ENCODE assay signal across 23 cellular contexts in the genomic region with DNA sequence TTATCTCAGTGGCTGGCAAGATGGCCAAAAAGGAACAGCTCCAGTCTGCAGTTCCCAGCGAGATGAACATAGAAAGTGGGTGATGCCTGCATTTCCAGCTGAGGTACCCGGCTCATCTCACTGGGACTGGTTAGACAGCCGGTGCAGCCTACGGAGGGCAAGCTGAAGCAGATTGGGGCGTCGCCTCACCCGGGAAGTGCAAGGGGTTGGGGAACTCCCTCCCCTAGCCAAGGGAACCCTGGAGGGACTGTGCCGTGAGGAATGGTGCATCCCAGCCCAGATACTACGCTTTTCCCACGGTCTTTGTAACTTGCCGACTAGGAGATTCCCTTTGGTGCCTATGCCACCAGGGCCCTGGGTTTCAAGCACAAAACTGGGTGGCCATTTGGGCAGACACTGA.
"Had no signal": no experiment of that assay in that cellular context is flagged by ENCODE, and none has a peak within 500 bp of the region (broad histone marks: within the 10 kb centered on the region; RNA-seq: fewer than 3 reads in every experiment).

No MANE protein-coding gene starts in this region.

- H3K27me3 Mint-ChIP-seq: activated CD8-positive, alpha-beta T cell treated with anti-CD3 and anti-CD28 coated beads for 36 hours; activated naive CD8-positive, alpha-beta T cell treated with anti-CD3 and anti-CD28 coated beads, Interleukin-2, amount 10 ng/mL, durations not matched to agents 7 days and 5 days had no signal

- DNase-seq: activated CD4-positive, alpha-beta T cell treated with anti-CD3 and anti-CD28 coated beads for 4 hours; activated CD8-positive, alpha-beta memory T cell treated with anti-CD3 and anti-CD28 coated beads, Interleukin-2, amount 50 U/mL, for 48 hours; activated CD8-positive, alpha-beta T cell treated with anti-CD3 and anti-CD28 coated beads for 36 hours; activated naive CD4-positive, alpha-beta T cell treated with anti-CD3 and anti-CD28 coated beads, Interleukin-2, amount 50 U/mL, for 16 hours; activated naive CD8-positive, alpha-beta T cell treated with anti-CD3 and anti-CD28 coated beads, Interleukin-2, amount 10 ng/mL, durations not matched to agents 7 days and 5 days; activated T-cell treated with anti-CD3 and anti-CD28 coated beads, Interleukin-2, amount 50 U/mL, for 1 hour; adrenal gland; anterior cingulate cortex; caudate nucleus; NCI-H1105; NCI-H1436; NCI-H187 treated with DMSO at 0.1 percent for 48 hours; NCI-H2081 treated with DMSO at 0.1 percent for 48 hours; NCI-H446 treated with DMSO at 0.1 percent for 48 hours; NCI-H526; NCI-H774; NK-92 treated with Interleukin-12 subunit alpha and Interleukin-12 subunit beta, amount 100 ng/mL, for 24 hours; Right ventricle myocardium superior; SJCRH30; SK-N-SH; T-helper 1 cell had no signal

- H3K4me3 Mint-ChIP-seq: activated CD8-positive, alpha-beta T cell treated with anti-CD3 and anti-CD28 coated beads for 36 hours; activated naive CD8-positive, alpha-beta T cell treated with anti-CD3 and anti-CD28 coated beads, Interleukin-2, amount 10 ng/mL, durations not matched to agents 7 days and 5 days had no signal

- ATAC-seq: activated CD4-positive, CD25-positive, alpha-beta regulatory T cell treated with anti-CD3 and anti-CD28 coated beads, Interleukin-2, amount 50 U/mL, for 24 hours; activated CD8-positive, alpha-beta T cell treated with anti-CD3 and anti-CD28 coated beads for 36 hours; Panc1 had no signal

- H3K27ac Mint-ChIP-seq: activated CD8-positive, alpha-beta T cell treated with anti-CD3 and anti-CD28 coated beads for 36 hours; activated naive CD8-positive, alpha-beta T cell treated with anti-CD3 and anti-CD28 coated beads, Interleukin-2, amount 10 ng/mL, durations not matched to agents 7 days and 5 days had no signal

- H3K4me3 ChIP-seq: adrenal gland, SJCRH30 had no signal
